ENCODE assay signal across 1 cellular context in the genomic region with DNA sequence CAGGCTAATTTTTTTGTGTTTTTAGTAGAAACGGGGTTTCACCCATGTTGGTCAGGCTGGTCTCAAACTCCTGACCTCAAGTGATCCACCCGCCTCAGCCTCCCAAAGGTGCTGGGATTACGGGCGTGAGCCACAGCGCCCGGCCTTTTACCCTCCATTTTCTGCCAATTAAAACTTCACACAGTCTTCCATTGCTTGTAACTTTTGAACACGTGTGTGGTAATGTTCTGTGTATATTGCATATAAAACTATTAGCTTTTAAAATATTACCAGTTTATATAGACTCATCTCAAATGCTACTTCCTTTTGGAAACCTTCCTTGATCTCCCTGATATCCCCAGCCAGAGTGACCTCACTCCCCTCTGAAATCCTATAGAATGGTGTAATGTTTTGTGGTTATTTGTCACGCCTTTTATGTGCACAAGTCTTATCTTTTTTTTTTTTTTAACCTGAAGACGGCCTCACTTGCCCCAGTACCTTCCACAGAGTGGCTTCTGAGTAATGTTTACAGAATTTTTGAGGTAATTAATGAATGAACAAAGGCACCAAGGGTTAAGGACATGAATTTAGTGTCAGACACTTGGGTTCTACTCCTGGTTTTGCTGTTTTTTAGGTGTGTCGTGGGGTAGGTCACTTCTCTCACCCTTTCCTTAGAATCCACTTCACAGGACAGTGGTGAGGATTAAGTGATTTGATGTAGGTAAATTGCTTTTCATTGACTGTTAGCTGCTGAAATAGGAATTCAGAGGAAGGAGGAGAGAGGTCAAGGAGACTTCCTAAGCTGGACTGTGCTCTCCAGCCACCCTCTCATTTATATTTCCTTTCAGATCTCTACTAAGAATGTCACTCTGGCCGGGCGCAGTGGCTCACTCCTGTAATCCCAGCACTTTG.
TF ChIP-seq lines count a peak whose summit lies in the region.

No MANE protein-coding gene starts in this region.

TF ChIP-seq in GM23338, 12 proteins besides CTCF, POLR2A, EP300 and RAD21 (continued from another document):
- TF ChIP-seq, protein P1, sequence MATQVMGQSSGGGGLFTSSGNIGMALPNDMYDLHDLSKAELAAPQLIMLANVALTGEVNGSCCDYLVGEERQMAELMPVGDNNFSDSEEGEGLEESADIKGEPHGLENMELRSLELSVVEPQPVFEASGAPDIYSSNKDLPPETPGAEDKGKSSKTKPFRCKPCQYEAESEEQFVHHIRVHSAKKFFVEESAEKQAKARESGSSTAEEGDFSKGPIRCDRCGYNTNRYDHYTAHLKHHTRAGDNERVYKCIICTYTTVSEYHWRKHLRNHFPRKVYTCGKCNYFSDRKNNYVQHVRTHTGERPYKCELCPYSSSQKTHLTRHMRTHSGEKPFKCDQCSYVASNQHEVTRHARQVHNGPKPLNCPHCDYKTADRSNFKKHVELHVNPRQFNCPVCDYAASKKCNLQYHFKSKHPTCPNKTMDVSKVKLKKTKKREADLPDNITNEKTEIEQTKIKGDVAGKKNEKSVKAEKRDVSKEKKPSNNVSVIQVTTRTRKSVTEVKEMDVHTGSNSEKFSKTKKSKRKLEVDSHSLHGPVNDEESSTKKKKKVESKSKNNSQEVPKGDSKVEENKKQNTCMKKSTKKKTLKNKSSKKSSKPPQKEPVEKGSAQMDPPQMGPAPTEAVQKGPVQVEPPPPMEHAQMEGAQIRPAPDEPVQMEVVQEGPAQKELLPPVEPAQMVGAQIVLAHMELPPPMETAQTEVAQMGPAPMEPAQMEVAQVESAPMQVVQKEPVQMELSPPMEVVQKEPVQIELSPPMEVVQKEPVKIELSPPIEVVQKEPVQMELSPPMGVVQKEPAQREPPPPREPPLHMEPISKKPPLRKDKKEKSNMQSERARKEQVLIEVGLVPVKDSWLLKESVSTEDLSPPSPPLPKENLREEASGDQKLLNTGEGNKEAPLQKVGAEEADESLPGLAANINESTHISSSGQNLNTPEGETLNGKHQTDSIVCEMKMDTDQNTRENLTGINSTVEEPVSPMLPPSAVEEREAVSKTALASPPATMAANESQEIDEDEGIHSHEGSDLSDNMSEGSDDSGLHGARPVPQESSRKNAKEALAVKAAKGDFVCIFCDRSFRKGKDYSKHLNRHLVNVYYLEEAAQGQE (IDR thresholded peaks at IDR 0.05; ENCODE audit: unreplicated experiment), result no peak
- TF ChIP-seq NANOG (IDR thresholded peaks at IDR 0.05; ENCODE audit: borderline replicate concordance) (no peak), EZH2 (IDR thresholded peaks at IDR 0.05; ENCODE audit: low read depth, unreplicated experiment) (no peak), CREB1 (CRISPR knock-in tag; IDR thresholded peaks at IDR 0.05; ENCODE audit: low read depth) (no peak), JUNB (IDR thresholded peaks at IDR 0.05; ENCODE audit: unreplicated experiment) (no peak), POLR2AphosphoS5 (IDR thresholded peaks at IDR 0.05; ENCODE audit: low read depth) (no peak), EZH2phosphoT487 (IDR thresholded peaks at IDR 0.05; ENCODE audit: unreplicated experiment) (no peak)
- TF ChIP-seq, protein P2, sequence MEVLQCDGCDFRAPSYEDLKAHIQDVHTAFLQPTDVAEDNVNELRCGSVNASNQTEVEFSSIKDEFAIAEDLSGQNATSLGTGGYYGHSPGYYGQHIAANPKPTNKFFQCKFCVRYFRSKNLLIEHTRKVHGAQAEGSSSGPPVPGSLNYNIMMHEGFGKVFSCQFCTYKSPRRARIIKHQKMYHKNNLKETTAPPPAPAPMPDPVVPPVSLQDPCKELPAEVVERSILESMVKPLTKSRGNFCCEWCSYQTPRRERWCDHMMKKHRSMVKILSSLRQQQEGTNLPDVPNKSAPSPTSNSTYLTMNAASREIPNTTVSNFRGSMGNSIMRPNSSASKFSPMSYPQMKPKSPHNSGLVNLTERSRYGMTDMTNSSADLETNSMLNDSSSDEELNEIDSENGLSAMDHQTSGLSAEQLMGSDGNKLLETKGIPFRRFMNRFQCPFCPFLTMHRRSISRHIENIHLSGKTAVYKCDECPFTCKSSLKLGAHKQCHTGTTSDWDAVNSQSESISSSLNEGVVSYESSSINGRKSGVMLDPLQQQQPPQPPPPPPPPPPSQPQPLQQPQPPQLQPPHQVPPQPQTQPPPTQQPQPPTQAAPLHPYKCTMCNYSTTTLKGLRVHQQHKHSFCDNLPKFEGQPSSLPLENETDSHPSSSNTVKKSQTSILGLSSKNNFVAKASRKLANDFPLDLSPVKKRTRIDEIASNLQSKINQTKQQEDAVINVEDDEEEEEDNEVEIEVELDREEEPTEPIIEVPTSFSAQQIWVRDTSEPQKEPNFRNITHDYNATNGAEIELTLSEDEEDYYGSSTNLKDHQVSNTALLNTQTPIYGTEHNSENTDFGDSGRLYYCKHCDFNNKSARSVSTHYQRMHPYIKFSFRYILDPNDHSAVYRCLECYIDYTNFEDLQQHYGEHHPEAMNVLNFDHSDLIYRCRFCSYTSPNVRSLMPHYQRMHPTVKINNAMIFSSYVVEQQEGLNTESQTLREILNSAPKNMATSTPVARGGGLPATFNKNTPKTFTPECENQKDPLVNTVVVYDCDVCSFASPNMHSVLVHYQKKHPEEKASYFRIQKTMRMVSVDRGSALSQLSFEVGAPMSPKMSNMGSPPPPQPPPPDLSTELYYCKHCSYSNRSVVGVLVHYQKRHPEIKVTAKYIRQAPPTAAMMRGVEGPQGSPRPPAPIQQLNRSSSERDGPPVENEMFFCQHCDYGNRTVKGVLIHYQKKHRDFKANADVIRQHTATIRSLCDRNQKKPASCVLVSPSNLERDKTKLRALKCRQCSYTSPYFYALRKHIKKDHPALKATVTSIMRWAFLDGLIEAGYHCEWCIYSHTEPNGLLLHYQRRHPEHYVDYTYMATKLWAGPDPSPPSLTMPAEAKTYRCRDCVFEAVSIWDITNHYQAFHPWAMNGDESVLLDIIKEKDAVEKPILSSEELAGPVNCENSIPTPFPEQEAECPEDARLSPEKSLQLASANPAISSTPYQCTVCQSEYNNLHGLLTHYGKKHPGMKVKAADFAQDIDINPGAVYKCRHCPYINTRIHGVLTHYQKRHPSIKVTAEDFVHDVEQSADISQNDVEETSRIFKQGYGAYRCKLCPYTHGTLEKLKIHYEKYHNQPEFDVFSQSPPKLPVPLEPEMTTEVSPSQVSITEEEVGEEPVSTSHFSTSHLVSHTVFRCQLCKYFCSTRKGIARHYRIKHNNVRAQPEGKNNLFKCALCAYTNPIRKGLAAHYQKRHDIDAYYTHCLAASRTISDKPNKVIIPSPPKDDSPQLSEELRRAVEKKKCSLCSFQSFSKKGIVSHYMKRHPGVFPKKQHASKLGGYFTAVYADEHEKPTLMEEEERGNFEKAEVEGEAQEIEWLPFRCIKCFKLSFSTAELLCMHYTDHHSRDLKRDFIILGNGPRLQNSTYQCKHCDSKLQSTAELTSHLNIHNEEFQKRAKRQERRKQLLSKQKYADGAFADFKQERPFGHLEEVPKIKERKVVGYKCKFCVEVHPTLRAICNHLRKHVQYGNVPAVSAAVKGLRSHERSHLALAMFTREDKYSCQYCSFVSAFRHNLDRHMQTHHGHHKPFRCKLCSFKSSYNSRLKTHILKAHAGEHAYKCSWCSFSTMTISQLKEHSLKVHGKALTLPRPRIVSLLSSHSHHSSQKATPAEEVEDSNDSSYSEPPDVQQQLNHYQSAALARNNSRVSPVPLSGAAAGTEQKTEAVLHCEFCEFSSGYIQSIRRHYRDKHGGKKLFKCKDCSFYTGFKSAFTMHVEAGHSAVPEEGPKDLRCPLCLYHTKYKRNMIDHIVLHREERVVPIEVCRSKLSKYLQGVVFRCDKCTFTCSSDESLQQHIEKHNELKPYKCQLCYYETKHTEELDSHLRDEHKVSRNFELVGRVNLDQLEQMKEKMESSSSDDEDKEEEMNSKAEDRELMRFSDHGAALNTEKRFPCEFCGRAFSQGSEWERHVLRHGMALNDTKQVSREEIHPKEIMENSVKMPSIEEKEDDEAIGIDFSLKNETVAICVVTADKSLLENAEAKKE (CRISPR knock-in tag; IDR thresholded peaks at IDR 0.05), result no peak
